17 cellular contexts compared by ENCODE assay signal in genomic region chr13:108315273-108315672, GRCh38. TPM values are rescaled to one million over a fixed set of nuclear protein-coding genes. Genes with fewer than 3 reads are reported as not detected.
DNase-seq lines count a peak whose midpoint lies in the region; ATAC-seq and TF ChIP-seq lines count a peak whose summit lies in the region.
"Had no signal": no experiment of that assay in that cellular context is flagged by ENCODE, and none has a peak within 500 bp of the region (broad histone marks: within the 10 kb centered on the region; RNA-seq: fewer than 3 reads in every experiment).

No MANE protein-coding gene starts in this region.

- no peaks in the 10 kb centered on the region for H3K4me1 ChIP-seq in SK-N-SH (ENCODE audit: control insufficient read depth in 1 of 2, insufficient read depth in 2 of 2, low read depth in 1 of 2, low read length in 1 of 2)

- POLR2A ChIA-PET in SK-N-SH (lab: Yijun Ruan, JAX): no interaction called here

- WGBS in SK-N-SH (ENCODE audit: low lambda C conversion rate): 41% methylated on average over 5 of the region's 5 CpGs

- H3K36me3 ChIP-seq in SK-N-SH (replicated peaks in 1 of 2; ENCODE audit: control insufficient read depth in 1 of 2, insufficient read depth in 2 of 2, low read length in 1 of 2): no peaks in the 10 kb centered on the region
- H3K36me3 ChIP-seq: neutrophil had no signal

- CTCF ChIA-PET in SK-N-SH (lab: Yijun Ruan, JAX): interaction anchor here (1.4 to 2.5 kb wide), 3 partner anchors 8 to 582 kb away, joined by 3 to 6 read pairs (median 4); no protein-coding TSS in a partner anchor

- H3F3A ChIP-seq in SK-N-SH (replicated peaks; ENCODE audit: insufficient read depth): no peaks in the 10 kb centered on the region

- no peak for TF ChIP-seq RAD21 in SK-N-SH (IDR thresholded peaks at IDR 0.05; ENCODE audit: low read length)

- no peak overlapping the region for H3K27ac ChIP-seq in SK-N-SH (ENCODE audit: low read depth in 2 of 2, low read length in 1 of 2)
- H3K27ac ChIP-seq: neutrophil had no signal

- H3K9ac ChIP-seq in SK-N-SH: no peak overlapping the region

- H3K4me3 ChIP-seq in SK-N-SH (ENCODE audit: low read depth in 2 of 2, low read length in 1 of 2): no peak overlapping the region

- no peak overlapping the region for H2AFZ ChIP-seq in SK-N-SH (ENCODE audit: low read depth)

- no peak for TF ChIP-seq EP300 in SK-N-SH (IDR thresholded peaks at IDR 0.05; ENCODE audit: borderline replicate concordance in 1 of 2, low read depth in 1 of 2, low read length in 1 of 2)

- H3K27me3 ChIP-seq in SK-N-SH (ENCODE audit: insufficient read depth): no peaks in the 10 kb centered on the region
- H3K27me3 ChIP-seq: neutrophil had no signal

- H3K9me3 ChIP-seq in SK-N-SH: no peaks in the 10 kb centered on the region
- H3K9me3 ChIP-seq: neutrophil had no signal

- no peak overlapping the region for H3K4me2 ChIP-seq in SK-N-SH

- no peaks in the 10 kb centered on the region for H3K9me2 ChIP-seq in SK-N-SH

- no peaks in the 10 kb centered on the region for H4K20me1 ChIP-seq in SK-N-SH (ENCODE audit: insufficient read depth)

- no peak for TF ChIP-seq CTCF in SK-N-SH (IDR thresholded peaks at IDR 0.05)

- peak; percentile 79 for ATAC-seq in GM18511 (IDR thresholded peaks at IDR 0.05; ENCODE audit: unreplicated experiment)
- ATAC-seq in GM21529 (IDR thresholded peaks at IDR 0.05; ENCODE audit: unreplicated experiment): peak; percentile 81
- peak; percentile 64 for ATAC-seq in HG03103 (IDR thresholded peaks at IDR 0.05; ENCODE audit: low read depth, unreplicated experiment)
- no peak for ATAC-seq in HG02840 (IDR thresholded peaks at IDR 0.05; ENCODE audit: low FRiP score, unreplicated experiment)
- no peak for ATAC-seq in left lobe of liver

- H3K79me2 ChIP-seq in SK-N-SH (ENCODE audit: insufficient read depth): no peaks in the 10 kb centered on the region

- peak; percentile 68 for DNase-seq in amniotic epithelial cell (ENCODE audit: low read depth)
- DNase-seq in hepatic stellate cell (ENCODE audit: low spot score): no peak
- no peak for DNase-seq in SK-N-SH
- DNase-seq in left lobe of liver (ENCODE audit: low spot score): no peak
- DNase-seq: activated CD4-positive, alpha-beta T cell treated with anti-CD3 and anti-CD28 coated beads, Interleukin-2, amount 10 ng/mL, durations not matched to agents 7 days and 5 days; activated naive CD4-positive, alpha-beta T cell treated with anti-CD3 and anti-CD28 coated beads, Interleukin-2, amount 50 U/mL, for 16 hours; DMS79; foreskin fibroblast; left cardiac atrium; NCI-H510A; stimulated activated CD4-positive, alpha-beta T cell treated with anti-CD3 and anti-CD28 coated beads, Interleukin-15, amount 100 ng/mL, for 24 hours; stimulated activated naive CD4-positive, alpha-beta T cell had no signal

TF ChIP-seq in SK-N-SH, 30 proteins besides CTCF, POLR2A, EP300 and RAD21:
- no peak for TF ChIP-seq REST (IDR thresholded peaks at IDR 0.05; ENCODE audit: low read depth, low read length)
- TF ChIP-seq EZH2phosphoT487 (IDR thresholded peaks at IDR 0.05; ENCODE audit: borderline replicate concordance, low read depth): no peak
- TF ChIP-seq MXI1 (IDR thresholded peaks at IDR 0.05; ENCODE audit: low read depth, low read length): no peak
- no peak for TF ChIP-seq RCOR1 (IDR thresholded peaks at IDR 0.05; ENCODE audit: low read length)
- TF ChIP-seq CHD2 (IDR thresholded peaks at IDR 0.05; ENCODE audit: low read length, partially characterized antibody): no peak
- TF ChIP-seq GABPA (IDR thresholded peaks at IDR 0.05; ENCODE audit: low read depth): no peak
- no peak for TF ChIP-seq TAF1 (IDR thresholded peaks at IDR 0.05; ENCODE audit: borderline replicate concordance, low read depth, low read length)
- no peak for TF ChIP-seq JUND (IDR thresholded peaks at IDR 0.05)
- no peak for TF ChIP-seq FOXM1 (IDR thresholded peaks at IDR 0.05; ENCODE audit: low read depth)
- no peak for TF ChIP-seq YY1 (IDR thresholded peaks at IDR 0.05; ENCODE audit: low read depth)
- TF ChIP-seq MAX (IDR thresholded peaks at IDR 0.05; ENCODE audit: low read depth): no peak

RNA-seq across cellular contexts. Expression of gene TNFSF13B, which starts 45.8 kb away (rescaled TPM):
- polyA plus RNA-seq in SK-N-SH (2012; rRNA removed): 0.03 and 0.26 TPM in 2 replicates
- polyA plus RNA-seq in SK-N-SH (2012; cell fraction: cytosol; rRNA removed): 0.05 and 0.06 TPM in 2 replicates
- polyA plus RNA-seq in SK-N-SH (2012; cell fraction: nucleus; rRNA removed): 1.7 and 2.2 TPM in 2 replicates
- 3.2 TPM for total RNA-seq in left lobe of liver

Comparison
In these comparisons a context has a peak if more than half of its experiments do, and no peak if none do; other contexts are left out.
1. ATAC-seq: peak in GM18511 (single experiment), GM21529 (single experiment) and HG03103 (single experiment); none in HG02840 (single experiment) and left lobe of liver (single experiment).